ENCODE assay signal across 10 cellular contexts in genomic region chr7:142813262-142813661, GRCh38. TPM values are rescaled to one million over a fixed set of nuclear protein-coding genes. Genes with fewer than 3 reads are reported as not detected.
DNase-seq lines count a peak whose midpoint lies in the region; ATAC-seq and TF ChIP-seq lines count a peak whose summit lies in the region.
"Had no signal": no experiment of that assay in that cellular context is flagged by ENCODE, and none has a peak within 500 bp of the region (broad histone marks: within the 10 kb centered on the region; RNA-seq: fewer than 3 reads in every experiment).

No MANE protein-coding gene starts in this region.

- CTCF ChIA-PET in activated naive CD4-positive, alpha-beta T cell treated with anti-CD3 and anti-CD28 coated beads for 36 hours (lab: Charles Lee) = interaction anchor here (0.7 to 12.4 kb wide), 21 partner anchors 8 to 510 kb away, joined by 3 to 382 read pairs (median 5); partner anchors contain the start of gene EPHB6
- CTCF ChIA-PET in RWPE1 (lab: Yijun Ruan, JAX) = no interaction called here

- no peaks in the 10 kb centered on the region for H3K4me1 ChIP-seq in left lung

- H3K27ac Mint-ChIP-seq in activated naive CD4-positive, alpha-beta T cell treated with anti-CD3 and anti-CD28 coated beads for 36 hours = peak overlapping the region; percentile 99

- H3K27ac ChIP-seq in RWPE1 = no peak overlapping the region
- no peak overlapping the region for H3K27ac ChIP-seq in left lung
- H3K27ac ChIP-seq: HL-60 had no signal

- H3K4me1 Mint-ChIP-seq in activated naive CD4-positive, alpha-beta T cell treated with anti-CD3 and anti-CD28 coated beads for 36 hours (ENCODE audit: low read depth) = peaks cover 73% of the 10 kb centered on the region

- peaks cover 0 to 54% of the 10 kb centered on the region in 2 donors for H3K27me3 ChIP-seq in left lung

- H3K9me3 Mint-ChIP-seq in activated naive CD4-positive, alpha-beta T cell treated with anti-CD3 and anti-CD28 coated beads for 36 hours = no peaks in the 10 kb centered on the region

- intact Hi-C loops in activated naive CD4-positive, alpha-beta T cell treated with anti-CD3 and anti-CD28 coated beads for 36 hours (cut with micrococcal nuclease) = loop anchor here (5.0 kb wide), 1 partner anchor 836 kb away; no protein-coding TSS in a partner anchor
- intact Hi-C loops in left lung (cut with DNase I) = no loop called here

- no peak overlapping the region for H3K4me3 ChIP-seq in fibroblast of pulmonary artery (replicated peaks; ENCODE audit: low read depth, low read length)
- H3K4me3 ChIP-seq in left lung = no peak overlapping the region
- H3K4me3 ChIP-seq: mucosa of descending colon had no signal

- TF ChIP-seq CTCF in RWPE1 (conservative IDR thresholded peaks at IDR 0.05; ENCODE audit: low read depth) (no peak), fibroblast of pulmonary artery (IDR thresholded peaks at IDR 0.05; ENCODE audit: low read length, missing control alignments) (no peak), left lung (IDR thresholded peaks at IDR 0.05) (no peak)

- peak overlapping the region; percentile 70 for H3K4me3 Mint-ChIP-seq in activated naive CD4-positive, alpha-beta T cell treated with anti-CD3 and anti-CD28 coated beads for 36 hours

- no peaks in the 10 kb centered on the region for H3K36me3 Mint-ChIP-seq in activated naive CD4-positive, alpha-beta T cell treated with anti-CD3 and anti-CD28 coated beads for 36 hours (ENCODE audit: low read depth)

- no peaks in the 10 kb centered on the region for H3K9me3 ChIP-seq in left lung
- H3K9me3 ChIP-seq: mucosa of descending colon had no signal

- no peak for ATAC-seq in HG02571 (IDR thresholded peaks at IDR 0.05; ENCODE audit: unreplicated experiment)
- ATAC-seq in HG03045 (IDR thresholded peaks at IDR 0.05; ENCODE audit: unreplicated experiment) = no peak
- ATAC-seq in left lung = no peak
- ATAC-seq: mucosa of descending colon had no signal

- no peaks in the 10 kb centered on the region for H3K36me3 ChIP-seq in left lung

- peak; percentile 59 for DNase-seq in activated naive CD4-positive, alpha-beta T cell treated with anti-CD3 and anti-CD28 coated beads for 36 hours
- no peak for DNase-seq in activated naive CD4-positive, alpha-beta T cell (lab: John Stamatoyannopoulos, UW)
- DNase-seq in RWPE1 (ENCODE audit: low spot score) = peak; percentile 30
- DNase-seq in fibroblast of pulmonary artery (ENCODE audit: low read depth) = peak; percentile 57
- peak; percentile 50 for DNase-seq in stromal cell of bone marrow (ENCODE audit: low read depth)
- no peak for DNase-seq in left lung
- DNase-seq: mucosa of descending colon had no signal

- POLR2A ChIA-PET in RWPE1 (lab: Yijun Ruan, JAX; ENCODE audit: low non-redundant PET) = no interaction called here

- H3K27me3 Mint-ChIP-seq in activated naive CD4-positive, alpha-beta T cell treated with anti-CD3 and anti-CD28 coated beads for 36 hours (ENCODE audit: low read depth) = no peaks in the 10 kb centered on the region

RNA-seq across cellular contexts. Expression of gene EPHB6, which starts 41.6 kb away (rescaled TPM):
- total RNA-seq in activated naive CD4-positive, alpha-beta T cell treated with anti-CD3 and anti-CD28 coated beads for 36 hours = 10 to 100 TPM; 22.1 to 22.8 TPM
- total RNA-seq in left lung = 10 to 100 TPM in 1 of 2 donors, 1 to 10 TPM in 1; 6.5 to 12.1 TPM

RNA-seq across cellular contexts. Expression of gene PRSS2, which starts 42.5 kb away (rescaled TPM):
- under 1 TPM in 1 of 2 experiments, not detected in 1; 0.50 TPM for total RNA-seq in activated naive CD4-positive, alpha-beta T cell treated with anti-CD3 and anti-CD28 coated beads for 36 hours
- total RNA-seq in left lung = 10 to 100 TPM in 1 of 2 donors, not detected in 1; 13.1 TPM
- total RNA-seq: mucosa of descending colon had no signal

Comparison
In these comparisons a context has a peak if more than half of its experiments do, and no peak if none do; other contexts are left out.
1. DNase-seq: peak in activated naive CD4-positive, alpha-beta T cell treated with anti-CD3 and anti-CD28 coated beads for 36 hours (single experiment), RWPE1 (single experiment), fibroblast of pulmonary artery (single experiment) and stromal cell of bone marrow (single experiment); none in activated naive CD4-positive, alpha-beta T cell (0 of 4) and left lung (0 of 2).